In the genomic region with DNA sequence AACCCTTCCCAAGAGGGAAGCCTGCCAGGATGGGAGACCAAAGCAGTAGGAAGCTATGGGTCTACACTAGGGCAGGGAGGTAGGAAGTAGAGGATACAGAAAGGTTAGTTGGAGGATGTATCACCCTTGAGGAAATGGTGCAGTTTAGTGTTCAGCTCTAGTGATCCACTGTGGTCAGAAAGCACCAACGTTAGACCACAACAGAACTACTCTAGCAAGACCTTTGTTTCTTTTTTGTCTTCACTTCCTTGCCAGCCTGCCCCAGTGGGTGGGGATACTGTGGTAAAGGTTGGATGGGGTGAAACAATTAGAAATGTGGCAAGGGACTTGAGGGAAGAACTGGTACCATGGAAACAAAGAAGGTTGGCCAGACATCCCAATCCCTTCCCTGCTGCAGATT, we compare ENCODE assay signal across 8 cellular contexts.
DNase-seq lines count a peak whose midpoint lies in the region; ATAC-seq, FAIRE-seq and TF ChIP-seq lines count a peak whose summit lies in the region.

No MANE protein-coding gene starts in this region.

- H3K4me2 ChIP-seq in osteoblast (ENCODE audit: insufficient read depth, low read length), result no peak overlapping the region

- no peak overlapping the region for H3K27ac ChIP-seq in osteoblast (ENCODE audit: low read depth, low read length)

- ATAC-seq in GM21619 (IDR thresholded peaks at IDR 0.05; ENCODE audit: unreplicated experiment) (peak; percentile 99), HG03565 (IDR thresholded peaks at IDR 0.05; ENCODE audit: unreplicated experiment) (peak; percentile 100)

- H3K4me1 ChIP-seq in osteoblast (ENCODE audit: insufficient read depth, low read length) (no peaks in the 10 kb centered on the region), BE2C (peaks cover 15% of the 10 kb centered on the region)

- DNase-seq in GM18507 (ENCODE audit: extremely low spot score, insufficient read length, low read depth), result no peak
- peak; percentile 63 for DNase-seq in epithelial cell of proximal tubule (ENCODE audit: low read depth)
- no peak for DNase-seq in islet precursor cell
- DNase-seq in HuH-7 (ENCODE audit: low spot score), result no peak
- no peak for DNase-seq in osteoblast (ENCODE audit: insufficient read length, low spot score, missing footprints)
- DNase-seq in BE2C, result no peak

- H3K4me3 ChIP-seq in epithelial cell of proximal tubule (ENCODE audit: low read depth, low read length) (no peak overlapping the region), osteoblast (ENCODE audit: insufficient read depth, low read length) (no peak overlapping the region), BE2C (ENCODE audit: low read depth, low read length) (no peak overlapping the region)

- no peaks in the 10 kb centered on the region for H4K20me1 ChIP-seq in osteoblast (ENCODE audit: insufficient read depth, low read length)

- TF ChIP-seq CTCF in epithelial cell of proximal tubule (conservative IDR thresholded peaks at IDR 0.05; ENCODE audit: low read depth, low read length) (no peak), osteoblast (IDR thresholded peaks at IDR 0.05; ENCODE audit: extremely low read depth, low read depth, low read length) (no peak), BE2C (IDR thresholded peaks at IDR 0.05; ENCODE audit: low read depth, low read length) (no peak)

- H3K36me3 ChIP-seq in osteoblast (ENCODE audit: insufficient read depth, low read length) (no peaks in the 10 kb centered on the region), BE2C (no peaks in the 10 kb centered on the region)

- FAIRE-seq in GM18507 (lab: Jason Lieb, UNC), result peak; percentile 95

- H3K79me2 ChIP-seq in osteoblast (ENCODE audit: insufficient read depth, low read length), result no peaks in the 10 kb centered on the region

- no peak overlapping the region for H2AFZ ChIP-seq in osteoblast (ENCODE audit: low read length)

- no peaks in the 10 kb centered on the region for H3K27me3 ChIP-seq in osteoblast (ENCODE audit: insufficient read depth, low read length)
- H3K27me3 ChIP-seq in BE2C, result no peaks in the 10 kb centered on the region

- H3K9me3 ChIP-seq in osteoblast (ENCODE audit: low read depth, low read length) (no peaks in the 10 kb centered on the region), BE2C (no peaks in the 10 kb centered on the region)
